Comparison of ENCODE assay signal across 10 cellular contexts in the genomic region with DNA sequence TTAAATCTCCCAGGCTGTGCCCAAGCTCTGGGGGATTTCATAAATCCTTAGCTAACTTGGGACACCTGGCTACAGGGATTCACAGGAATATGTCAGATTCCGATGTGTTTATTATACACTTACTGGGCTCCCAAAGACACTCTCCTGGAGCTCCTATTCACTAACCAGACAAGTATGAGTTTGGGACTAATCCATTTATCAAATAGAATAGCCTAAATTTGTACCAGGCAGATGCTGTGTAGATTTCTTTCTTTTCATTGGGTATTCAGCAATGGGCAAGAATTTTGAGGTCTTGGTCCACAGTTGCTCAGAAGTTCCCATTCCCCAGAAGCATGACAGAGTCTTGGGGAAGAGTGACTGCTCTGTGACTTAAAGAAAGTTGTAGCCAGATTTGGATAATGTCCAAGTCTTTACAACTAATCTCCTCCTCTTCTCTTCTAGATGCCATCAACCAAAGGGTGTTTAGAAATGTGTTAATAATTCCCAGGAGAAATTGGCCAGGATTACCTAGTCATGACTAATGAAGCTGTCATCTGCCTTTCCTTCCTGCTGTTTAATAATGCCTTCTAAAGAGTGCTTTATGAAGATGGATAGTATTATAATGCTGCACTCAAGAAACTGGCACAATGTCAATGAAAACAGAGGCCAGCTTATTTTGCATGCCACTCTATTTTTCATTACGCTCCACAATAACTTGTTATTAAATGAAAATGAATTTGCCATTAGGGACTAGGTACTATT.
DNase-seq lines count a peak whose midpoint lies in the region; ATAC-seq and FAIRE-seq lines count a peak whose summit lies in the region.
"Had no signal": no experiment of that assay in that cellular context is flagged by ENCODE, and none has a peak within 500 bp of the region (broad histone marks: within the 10 kb centered on the region; RNA-seq: fewer than 3 reads in every experiment).

No MANE protein-coding gene starts in this region.

- ATAC-seq in right cardiac atrium (peak; percentile 19 to 51), Right ventricle myocardium inferior (no peak), left ventricle myocardium superior (no peak)

- no peaks in the 10 kb centered on the region for H3K4me1 ChIP-seq in right cardiac atrium (ENCODE audit: control insufficient read depth, insufficient read depth, low read length)

- intact Hi-C loops in right cardiac atrium (cut with DNase I): no loop called here
- intact Hi-C loops in Right ventricle myocardium inferior (cut with DNase I): no loop called here
- intact Hi-C loops in left ventricle myocardium superior (cut with micrococcal nuclease): no loop called here

- H3K27ac ChIP-seq in right cardiac atrium (ENCODE audit: low read length): no peak overlapping the region
- H3K27ac ChIP-seq: cardiac muscle cell, SK-N-MC had no signal

- DNase-seq in right cardiac atrium: no peak
- DNase-seq in Right ventricle myocardium inferior (ENCODE audit: missing footprints): no peak
- DNase-seq in RCC 7860 (ENCODE audit: low spot score): peak; percentile 97
- DNase-seq in fibroblast of peridontal ligament (ENCODE audit: extremely low read depth): peak; percentile 36
- peak; percentile 57 for DNase-seq in urothelium cell line (ENCODE audit: low spot score)
- no peak for DNase-seq in NCI-H187 (lab: John Stamatoyannopoulos, UW)
- DNase-seq in left ventricle myocardium superior: no peak
- no peak for DNase-seq in OCI-M2 (lab: John Stamatoyannopoulos, UW; ENCODE audit: unreplicated experiment)

- no peaks in the 10 kb centered on the region for H3K27me3 ChIP-seq in right cardiac atrium (ENCODE audit: control insufficient read depth, insufficient read depth)

- WGBS in right cardiac atrium: 72% methylated on average over 2 of the region's 2 CpGs

- FAIRE-seq in RCC 7860 (lab: Jason Lieb, UNC) (peak; percentile 99), urothelium cell line (lab: Jason Lieb, UNC) (no peak)

- no peaks in the 10 kb centered on the region for H3K9me3 ChIP-seq in right cardiac atrium (ENCODE audit: control insufficient read depth, low read length)

- no peak overlapping the region for H3K4me3 ChIP-seq in right cardiac atrium (ENCODE audit: low read length)
- H3K4me3 ChIP-seq: cardiac muscle cell, SK-N-MC had no signal

Comparison
In these comparisons a context has a peak if more than half of its experiments do, and no peak if none do; other contexts are left out.
1. ATAC-seq: peak in right cardiac atrium (2 of 2); none in Right ventricle myocardium inferior (single experiment) and left ventricle myocardium superior (single experiment).
2. DNase-seq: peak in RCC 7860 (single experiment), fibroblast of peridontal ligament (single experiment) and urothelium cell line (single experiment); none in right cardiac atrium (0 of 3), Right ventricle myocardium inferior (single experiment), NCI-H187 (0 of 2), left ventricle myocardium superior (single experiment) and OCI-M2 (single experiment).